In the genomic region with DNA sequence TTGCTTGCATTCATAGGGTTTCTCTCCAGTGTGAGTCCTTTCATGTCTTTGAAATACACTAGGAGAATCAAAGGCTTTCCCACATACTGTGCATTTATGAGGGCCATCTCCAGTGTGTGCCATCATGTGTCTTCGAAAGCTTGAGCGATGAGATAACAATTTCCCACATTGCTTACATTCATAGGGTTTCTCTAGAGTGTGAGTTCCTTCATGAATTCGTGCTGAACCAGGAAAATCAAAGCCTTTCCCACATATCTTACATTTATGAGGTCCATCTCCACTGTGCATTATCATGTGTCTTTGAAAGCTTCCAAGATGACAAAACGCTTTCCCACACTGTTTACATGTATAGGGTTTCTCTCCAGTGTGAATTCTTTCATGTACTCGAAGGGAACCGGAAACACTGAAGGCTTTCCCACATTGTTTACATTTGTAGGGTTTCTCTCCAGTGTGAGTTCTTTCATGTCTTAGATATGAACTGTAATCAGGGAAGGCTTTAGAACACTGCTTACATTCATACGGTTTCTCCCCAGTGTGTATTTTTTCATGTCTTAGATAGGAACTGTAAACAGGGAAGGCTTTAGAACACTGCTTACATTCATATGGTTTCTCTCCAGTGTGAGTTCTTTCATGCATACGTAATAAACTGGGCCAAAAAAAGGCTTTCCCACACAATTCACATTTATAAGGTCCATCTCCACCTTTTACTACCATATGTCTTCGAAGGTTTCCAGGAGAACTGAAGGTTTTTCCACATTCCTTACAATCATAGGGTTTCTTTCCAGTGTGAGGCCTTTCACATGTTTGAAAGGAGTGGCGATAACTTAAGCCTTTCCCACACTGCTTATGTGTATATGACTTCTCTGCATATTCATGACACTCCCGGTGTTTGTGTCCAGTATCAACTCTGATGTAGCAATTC, we compare ENCODE assay signal across 25 cellular contexts. TPM values are rescaled to one million over a fixed set of nuclear protein-coding genes. Genes with fewer than 3 reads are reported as not detected.
DNase-seq lines count a peak whose midpoint lies in the region; ATAC-seq, FAIRE-seq and TF ChIP-seq lines count a peak whose summit lies in the region.
"Had no signal": no experiment of that assay in that cellular context is flagged by ENCODE, and none has a peak within 500 bp of the region (broad histone marks: within the 10 kb centered on the region; RNA-seq: fewer than 3 reads in every experiment).

No MANE protein-coding gene starts in this region.

- H3K4me1 ChIP-seq in breast epithelium (no peaks in the 10 kb centered on the region), astrocyte (ENCODE audit: insufficient read depth, low read length) (no peaks in the 10 kb centered on the region), hepatocyte (ENCODE audit: insufficient read depth) (no peaks in the 10 kb centered on the region), smooth muscle cell (ENCODE audit: low read depth) (no peaks in the 10 kb centered on the region)
- H3K4me1 ChIP-seq: esophagus muscularis mucosa, gastroesophageal sphincter, neural progenitor cell, prostate gland had no signal

- H3K4me3 Mint-ChIP-seq in MCF 10A (ENCODE audit: unreplicated experiment), result no peak overlapping the region
- H3K4me3 Mint-ChIP-seq in astrocyte (ENCODE audit: unreplicated experiment), result no peak overlapping the region
- H3K4me3 Mint-ChIP-seq: activated naive CD8-positive, alpha-beta T cell; neural progenitor cell had no signal

- no peak overlapping the region for H3K27ac ChIP-seq in breast epithelium
- H3K27ac ChIP-seq in astrocyte (ENCODE audit: low read depth, low read length), result no peak overlapping the region
- H3K27ac ChIP-seq in hepatocyte, result no peak overlapping the region
- no peak overlapping the region for H3K27ac ChIP-seq in smooth muscle cell (ENCODE audit: low read depth)
- H3K27ac ChIP-seq: esophagus muscularis mucosa, gastroesophageal sphincter, KMS-11, neural progenitor cell, prostate gland had no signal

- H2AFZ ChIP-seq in astrocyte (ENCODE audit: low read depth, low read length), result no peak overlapping the region
- H2AFZ ChIP-seq in hepatocyte, result no peak overlapping the region
- H2AFZ ChIP-seq in smooth muscle cell (ENCODE audit: low read depth), result no peak overlapping the region
- H2AFZ ChIP-seq: neural progenitor cell had no signal

- H3K36me3 Mint-ChIP-seq in MCF 10A (ENCODE audit: insufficient read depth, unreplicated experiment), result peaks cover 80% of the 10 kb centered on the region
- H3K36me3 Mint-ChIP-seq in astrocyte (ENCODE audit: low read depth, unreplicated experiment), result no peaks in the 10 kb centered on the region

- H3K9me3 Mint-ChIP-seq in MCF 10A (ENCODE audit: unreplicated experiment) (peaks cover 36% of the 10 kb centered on the region), astrocyte (ENCODE audit: unreplicated experiment) (peaks cover 10% of the 10 kb centered on the region)

- H3K36me3 ChIP-seq in breast epithelium (peaks cover 8% of the 10 kb centered on the region), astrocyte (ENCODE audit: insufficient read depth, low read length) (peaks cover 19% of the 10 kb centered on the region), hepatocyte (replicated peaks; ENCODE audit: insufficient read depth, low read depth) (peaks cover 21% of the 10 kb centered on the region), smooth muscle cell (ENCODE audit: low read depth) (peaks cover 84% of the 10 kb centered on the region)

- H3K4me2 ChIP-seq in astrocyte (ENCODE audit: low read length) (no peak overlapping the region), hepatocyte (no peak overlapping the region), smooth muscle cell (no peak overlapping the region)
- H3K4me2 ChIP-seq: KMS-11, neural progenitor cell had no signal

- no peak for DNase-seq in MCF 10A (ENCODE audit: unreplicated experiment)
- DNase-seq in breast epithelium (ENCODE audit: low spot score in 2 of 2), result no peak
- DNase-seq in astrocyte (ENCODE audit: low read depth), result no peak
- DNase-seq in hepatocyte (ENCODE audit: low spot score), result no peak
- no peak for DNase-seq in smooth muscle cell (lab: John Stamatoyannopoulos, UW; ENCODE audit: unreplicated experiment)
- DNase-seq in T-helper 9 cell, result no peak
- DNase-seq in stimulated activated naive CD8-positive, alpha-beta T cell treated with anti-CD3 and anti-CD28 coated beads, Interleukin-15, Interleukin-2, amounts not matched to agents 100 U/mL and 50 U/mL, for 24 hours, result no peak
- DNase-seq: 8988T; activated CD4-positive, alpha-beta T cell treated with anti-CD3 and anti-CD28 coated beads, Interleukin-2, amount 50 U/mL, for 48 hours; activated CD8-positive, alpha-beta memory T cell treated with anti-CD3 and anti-CD28 coated beads, Interleukin-2, amount 50 U/mL, for 4 hours; DMS79 treated with DMSO at 0.1 percent for 48 hours; effector memory CD4-positive, alpha-beta T cell; hypothalamus; NCI-H1436 treated with DMSO at 0.1 percent for 48 hours; NCI-H526; T1000 had no signal

- H3K79me2 ChIP-seq in astrocyte (ENCODE audit: insufficient read depth, low read length), result peaks cover 7% of the 10 kb centered on the region
- peaks cover 31% of the 10 kb centered on the region for H3K79me2 ChIP-seq in hepatocyte
- peaks cover 21% of the 10 kb centered on the region for H3K79me2 ChIP-seq in smooth muscle cell (ENCODE audit: low read depth)

- ATAC-seq in GM21619 (IDR thresholded peaks at IDR 0.05; ENCODE audit: unreplicated experiment), result no peak
- no peak for ATAC-seq in stimulated activated naive CD8-positive, alpha-beta T cell treated with anti-CD3 and anti-CD28 coated beads, Interleukin-15, Interleukin-2, amounts not matched to agents 100 U/mL and 50 U/mL, for 24 hours
- ATAC-seq: gastroesophageal sphincter, SK-N-SH treated with all-trans-retinoic acid at 6 μM for 48 hours had no signal

- H3K27ac Mint-ChIP-seq in MCF 10A (ENCODE audit: low read depth, unreplicated experiment) (no peak overlapping the region), astrocyte (ENCODE audit: unreplicated experiment) (no peak overlapping the region)
- H3K27ac Mint-ChIP-seq: activated naive CD8-positive, alpha-beta T cell; activated T-helper 2 cell treated with anti-CD3 and anti-CD28 coated beads, Interferon-gamma antibody, Interleukin-2, Interleukin-4, amounts not matched to agents 10 μg/mL and 5 μg/mL and 100 μg/mL, durations not matched to agents 14 hours and 24 hours and 36 hours; neural progenitor cell had no signal

- BruUV-seq in MCF 10A (replicated peaks; lab: Mats Ljungman, UMichigan), result TSS peak; percentile 23

- H3K9me3 ChIP-seq in breast epithelium, result peaks cover 87 to 90% of the 10 kb centered on the region in 2 donors
- H3K9me3 ChIP-seq in astrocyte (ENCODE audit: insufficient read depth, low read depth, low read length), result peaks cover 55% of the 10 kb centered on the region
- H3K9me3 ChIP-seq in hepatocyte (ENCODE audit: low read depth), result peaks cover 92% of the 10 kb centered on the region
- peaks cover 82% of the 10 kb centered on the region for H3K9me3 ChIP-seq in smooth muscle cell (replicated peaks; ENCODE audit: low read depth)
- H3K9me3 ChIP-seq: prostate gland had no signal

- H3K27me3 ChIP-seq in breast epithelium (no peaks in the 10 kb centered on the region), astrocyte (ENCODE audit: insufficient read depth, low read length) (no peaks in the 10 kb centered on the region), hepatocyte (no peaks in the 10 kb centered on the region), smooth muscle cell (ENCODE audit: low read depth) (no peaks in the 10 kb centered on the region)
- H3K27me3 ChIP-seq: esophagus muscularis mucosa, gastroesophageal sphincter, neural progenitor cell had no signal

- H3K4me1 Mint-ChIP-seq in MCF 10A (ENCODE audit: insufficient read depth, unreplicated experiment) (no peaks in the 10 kb centered on the region), astrocyte (ENCODE audit: low read depth, unreplicated experiment) (no peaks in the 10 kb centered on the region)
- H3K4me1 Mint-ChIP-seq: neural progenitor cell had no signal

- TF ChIP-seq CTCF in MCF 10A (IDR thresholded peaks at IDR 0.05; ENCODE audit: unreplicated experiment) (no peak), breast epithelium (IDR thresholded peaks at IDR 0.05) (no peak), astrocyte (IDR thresholded peaks at IDR 0.05; ENCODE audit: insufficient read depth, low read depth, low read length) (no peak), hepatocyte (IDR thresholded peaks at IDR 0.05; ENCODE audit: poor library complexity) (no peak), smooth muscle cell (IDR thresholded peaks at IDR 0.05; ENCODE audit: borderline replicate concordance, insufficient read depth, poor library complexity, severe bottlenecking) (no peak)

- 97% methylated on average over 11 of the region's 11 CpGs for WGBS in hepatocyte (ENCODE audit: low lambda C conversion rate, missing lambda C conversion rate)
- WGBS in smooth muscle cell (ENCODE audit: low lambda C conversion rate), result 98% methylated on average over 11 of the region's 11 CpGs

- no peaks in the 10 kb centered on the region for H3K27me3 Mint-ChIP-seq in MCF 10A (ENCODE audit: insufficient read depth, unreplicated experiment)
- no peaks in the 10 kb centered on the region for H3K27me3 Mint-ChIP-seq in astrocyte (ENCODE audit: low read depth, unreplicated experiment)
- H3K27me3 Mint-ChIP-seq: activated naive CD8-positive, alpha-beta T cell had no signal

- intact Hi-C loops in MCF 10A (cut with micrococcal nuclease), result no loop called here
- intact Hi-C loops in breast epithelium (cut with DNase I; ENCODE audit: low total_unique reads), result no loop called here

- POLR2A ChIA-PET in MCF 10A (lab: Yijun Ruan, JAX), result no interaction called here

- FAIRE-seq in astrocyte (lab: Jason Lieb, UNC), result peak; percentile 17

- no peak for TF ChIP-seq POLR2A in breast epithelium (IDR thresholded peaks at IDR 0.05)

- H3K9ac ChIP-seq in astrocyte (ENCODE audit: low read length) (no peak overlapping the region), smooth muscle cell (ENCODE audit: low read depth) (no peak overlapping the region)
- H3K9ac ChIP-seq: KMS-11, neural progenitor cell had no signal

- no peaks in the 10 kb centered on the region for H3K9me2 ChIP-seq in hepatocyte (replicated peaks; ENCODE audit: insufficient read depth)

- no peaks in the 10 kb centered on the region for H3F3A ChIP-seq in smooth muscle cell (ENCODE audit: low read depth)

- CTCF ChIA-PET in MCF 10A (lab: Yijun Ruan, JAX), result interaction anchor here (0.5 kb wide), 1 partner anchor 84 kb away, joined by 5 read pairs; no protein-coding TSS in a partner anchor

- H4K20me1 ChIP-seq in astrocyte (ENCODE audit: insufficient read depth, low read length) (no peaks in the 10 kb centered on the region), hepatocyte (ENCODE audit: insufficient read depth, poor library complexity, severe bottlenecking) (no peaks in the 10 kb centered on the region), smooth muscle cell (ENCODE audit: low read depth) (no peaks in the 10 kb centered on the region)

- no peak overlapping the region for H3K4me3 ChIP-seq in breast epithelium
- no peak overlapping the region for H3K4me3 ChIP-seq in astrocyte (ENCODE audit: insufficient read depth, low read depth, low read length)
- peak overlapping the region; percentile 1 for H3K4me3 ChIP-seq in hepatocyte
- H3K4me3 ChIP-seq in smooth muscle cell, result peak overlapping the region; percentile 6
- H3K4me3 ChIP-seq: esophagus muscularis mucosa, gastroesophageal sphincter, neural progenitor cell, prostate gland had no signal

RNA-seq across cellular contexts. Expression of gene ZNF44, which starts 21.4 kb away (rescaled TPM):
- 10.3 and 10.5 TPM in 2 replicates for total RNA-seq in MCF 10A (2022)
- 10 to 100 TPM; 12.3 to 23.9 (median 21.7) TPM for total RNA-seq in breast epithelium
- total RNA-seq in astrocyte, result 0.09 TPM in 1 of 2 replicates, not detected in the other
- 10.9 and 11.7 TPM in 2 replicates for total RNA-seq in hepatocyte
- polyA plus RNA-seq in hepatocyte, result 9.9 and 10.0 TPM in 2 replicates
- 5.3 and 5.8 TPM in 2 replicates for total RNA-seq in smooth muscle cell
- polyA plus RNA-seq in smooth muscle cell, result 3.2 and 5.3 TPM in 2 replicates

Comparison
In these comparisons a context has a peak if more than half of its experiments do, and no peak if none do; other contexts are left out.
1. H3K4me3 ChIP-seq: peak in hepatocyte (single experiment) and smooth muscle cell (single experiment); none in breast epithelium (0 of 3) and astrocyte (single experiment).